In genomic region chr2:233059797-233060499, GRCh38 we compare ENCODE assay signal across 8 cellular contexts. TPM values are rescaled to one million over a fixed set of nuclear protein-coding genes. Genes with fewer than 3 reads are reported as not detected.
DNase-seq lines count a peak whose midpoint lies in the region; ATAC-seq and TF ChIP-seq lines count a peak whose summit lies in the region.

Gene INPP5D (plus strand): TSS chr2:233060342. CDS start chr2:233060479, 137 bp downstream.

- H3K9me3 ChIP-seq in left ventricle myocardium inferior (replicated peaks): no peaks in the 10 kb centered on the region

- peak within 1 kb of the TSS; percentile 89 for H3K27ac ChIP-seq in left ventricle myocardium inferior (replicated peaks)

- H3K4me1 ChIP-seq in left ventricle myocardium inferior: peaks cover 61% of the 10 kb centered on the region

- H3K27me3 Mint-ChIP-seq in activated T-cell treated with anti-CD3 and anti-CD28 coated beads, Interleukin-2, amount 50 U/mL, for 4 hours (ENCODE audit: low read depth): no peaks in the 10 kb centered on the region

- intact Hi-C loops in left ventricle myocardium inferior (cut with micrococcal nuclease): no loop called here

- H3K9me3 Mint-ChIP-seq in activated T-cell treated with anti-CD3 and anti-CD28 coated beads, Interleukin-2, amount 50 U/mL, for 4 hours: no peaks in the 10 kb centered on the region

- H3K4me3 Mint-ChIP-seq in activated T-cell treated with anti-CD3 and anti-CD28 coated beads, Interleukin-2, amount 50 U/mL, for 4 hours: peak within 1 kb of the TSS; percentile 96

- no peaks in the 10 kb centered on the region for H3K27me3 ChIP-seq in left ventricle myocardium inferior (ENCODE audit: low read depth)

- H3K4me1 Mint-ChIP-seq in activated T-cell treated with anti-CD3 and anti-CD28 coated beads, Interleukin-2, amount 50 U/mL, for 4 hours (ENCODE audit: low read depth): peaks cover 40% of the 10 kb centered on the region

- ATAC-seq in GM21786 (IDR thresholded peaks at IDR 0.05; ENCODE audit: unreplicated experiment): peak; percentile 38
- peak; percentile 69 to 74 for ATAC-seq in activated T-cell treated with anti-CD3 and anti-CD28 coated beads, Interleukin-2, amount 50 U/mL, for 4 hours

- no peak for TF ChIP-seq CTCF in left ventricle myocardium inferior (IDR thresholded peaks at IDR 0.05; ENCODE audit: borderline replicate concordance)

- DNase-seq in NCI-H774 (lab: John Stamatoyannopoulos, UW) (peak; percentile 4), left ventricle myocardium inferior (peak; percentile 36), NCI-H524 (lab: John Stamatoyannopoulos, UW) (no peak), glomerular visceral epithelial cell (ENCODE audit: extremely low spot score) (no peak)
- peak; percentile 61 for DNase-seq in activated T-cell treated with anti-CD3 and anti-CD28 coated beads, Interleukin-2, amount 50 U/mL, for 4 hours
- peak; percentile 63 for DNase-seq in stimulated activated CD4-positive, alpha-beta T cell treated with anti-CD3 and anti-CD28 coated beads, Interleukin-4, amount 100 ng/mL, for 1 hour

- H3K4me3 ChIP-seq in GM08714 (ENCODE audit: low read length) (peak within 1 kb of the TSS; percentile 73), left ventricle myocardium inferior (peak within 1 kb of the TSS; percentile 69)

- H3K36me3 ChIP-seq in left ventricle myocardium inferior: no peaks in the 10 kb centered on the region

- H3K36me3 Mint-ChIP-seq in activated T-cell treated with anti-CD3 and anti-CD28 coated beads, Interleukin-2, amount 50 U/mL, for 4 hours (ENCODE audit: insufficient read depth): peaks cover 3% of the 10 kb centered on the region

RNA-seq across cellular contexts. Expression of gene INPP5D, which starts in this region (rescaled TPM):
- 10 to 100 TPM; 31.2 to 35.5 (median 31.7) TPM for total RNA-seq in activated T-cell treated with anti-CD3 and anti-CD28 coated beads, Interleukin-2, amount 50 U/mL, for 4 hours
- 4.9 TPM for total RNA-seq in left ventricle myocardium inferior

Comparison
In these comparisons a context has a peak if more than half of its experiments do, and no peak if none do; other contexts are left out.
1. DNase-seq: peak in NCI-H774 (single experiment), activated T-cell treated with anti-CD3 and anti-CD28 coated beads, Interleukin-2, amount 50 U/mL, for 4 hours (single experiment), left ventricle myocardium inferior (single experiment) and stimulated activated CD4-positive, alpha-beta T cell treated with anti-CD3 and anti-CD28 coated beads, Interleukin-4, amount 100 ng/mL, for 1 hour (single experiment); none in NCI-H524 (0 of 2) and glomerular visceral epithelial cell (single experiment).